ENCODE assay signal across 8 cellular contexts in genomic region chr10:132398566-132398991, GRCh38. TPM values are rescaled to one million over a fixed set of nuclear protein-coding genes. Genes with fewer than 3 reads are reported as not detected.
DNase-seq lines count a peak whose midpoint lies in the region; ATAC-seq and TF ChIP-seq lines count a peak whose summit lies in the region.

No MANE protein-coding gene starts in this region.

- no peak for TF ChIP-seq RAD21 in HCT116 (IDR thresholded peaks at IDR 0.05; ENCODE audit: low read depth)

- RAD21 ChIA-PET in HCT116 (lab: Charles Lee; ENCODE audit: low non-redundant PET in 1 of 2, low total read pairs in 2 of 2, uncharacterized antibody in 2 of 2, unreplicated experiment in 2 of 2): no interaction called here

- H3K9ac ChIP-seq in HCT116 (ENCODE audit: low read length): peak overlapping the region; percentile 79

- H2AFZ ChIP-seq in HCT116 (ENCODE audit: low read depth, low read length, poor library complexity, severe bottlenecking): no peak overlapping the region

- POLR2A ChIA-PET in A673 (lab: Charles Lee; ENCODE audit: low non-redundant PET) (no interaction called here), HCT116 (lab: Charles Lee) (no interaction called here)

- H3K79me2 ChIP-seq in HCT116 (ENCODE audit: insufficient read depth, low read length): peaks cover 47% of the 10 kb centered on the region

- no peak for ATAC-seq in HCT116
- no peak for ATAC-seq in naive B cell (ENCODE audit: low read depth in 2 of 2)
- ATAC-seq in GM21367 (IDR thresholded peaks at IDR 0.05; ENCODE audit: unreplicated experiment): no peak

- TF ChIP-seq CTCF in A673 (conservative IDR thresholded peaks at IDR 0.05; ENCODE audit: low read depth, low read length) (no peak), HCT116 (IDR thresholded peaks at IDR 0.05 in 2 of 3, conservative IDR thresholded peaks at IDR 0.05 in 1 of 3; ENCODE audit: borderline replicate concordance in 1 of 3, insufficient read depth in 1 of 3, low read depth in 2 of 3, low read length in 2 of 3) (no peak), coronary artery (IDR thresholded peaks at IDR 0.05) (no peak)

- H3K36me3 Mint-ChIP-seq in naive B cell: no peaks in the 10 kb centered on the region

- H3K4me3 Mint-ChIP-seq in naive B cell: peak overlapping the region; percentile 54 to 92 (median 64)

- H3K4me2 ChIP-seq in HCT116 (ENCODE audit: low read length): peak overlapping the region; percentile 82

- H3K9me2 ChIP-seq in HCT116 (ENCODE audit: insufficient read depth): no peaks in the 10 kb centered on the region

- H3K27ac Mint-ChIP-seq in naive B cell: peak overlapping the region in 3 of 6 donors; percentile 56 to 99 (median 95)

- intact Hi-C loops in A673 (cut with micrococcal nuclease; ENCODE audit: unreplicated experiment) (loop anchor here (2.0 kb wide), 1 partner anchor 46 kb away; no protein-coding TSS in a partner anchor), HCT116 (cut with micrococcal nuclease) (no loop called here)

- H3K4me3 ChIP-seq in A673 (ENCODE audit: low read depth, low read length, poor library complexity, severe bottlenecking) (peak overlapping the region; percentile 69), HCT116 (replicated peaks in 1 of 2; ENCODE audit: low read depth in 1 of 2, low read length in 2 of 2) (peak overlapping the region; percentile 60 to 63), coronary artery (peak overlapping the region; percentile 99)

- no peaks in the 10 kb centered on the region for H3K9me3 Mint-ChIP-seq in naive B cell

- DNase-seq in A673 (ENCODE audit: low spot score): no peak
- no peak for DNase-seq in HCT116 (ENCODE audit: low read depth, low spot score)
- DNase-seq in coronary artery (ENCODE audit: low spot score): no peak
- no peak for DNase-seq in naive B cell
- no peak for DNase-seq in NCI-H69 (lab: John Stamatoyannopoulos, UW)
- DNase-seq in erythroblast (lab: John Stamatoyannopoulos, UW): no peak
- no peak for DNase-seq in NCI-H187 treated with DMSO at 0.1 percent for 48 hours (lab: John Stamatoyannopoulos, UW)

- no peaks in the 10 kb centered on the region for H4K20me1 ChIP-seq in HCT116 (ENCODE audit: insufficient read depth)

- H3K9me3 ChIP-seq in A673 (ENCODE audit: low read depth, low read length, poor library complexity, severe bottlenecking) (no peaks in the 10 kb centered on the region), HCT116 (ENCODE audit: control insufficient read depth in 1 of 2, insufficient read depth in 1 of 2, low read depth in 1 of 2, low read length in 2 of 2) (no peaks in the 10 kb centered on the region)

- H3K27ac ChIP-seq in A673 (ENCODE audit: low read depth, low read length, poor library complexity, severe bottlenecking) (no peak overlapping the region), HCT116 (ENCODE audit: low read depth, low read length) (peak overlapping the region; percentile 79), coronary artery (no peak overlapping the region)

- CTCF ChIA-PET in A673 (lab: Charles Lee) (no interaction called here), HCT116 (lab: Charles Lee) (no interaction called here)

- peaks cover 17% of the 10 kb centered on the region for H3K4me1 ChIP-seq in A673 (ENCODE audit: insufficient read depth, low read length, poor library complexity, severe bottlenecking)
- H3K4me1 ChIP-seq in HCT116 (ENCODE audit: control insufficient read depth in 1 of 2, insufficient read depth in 2 of 2, low read length in 2 of 2): peaks cover 11 to 32% of the 10 kb centered on the region in 2 experiments

- BruUV-seq in A673 (replicated peaks; lab: Mats Ljungman, UMichigan): no TSS peak
- no TSS peak for BruUV-seq in HCT116 (replicated peaks; lab: Mats Ljungman, UMichigan)

- peaks cover 48 to 72% (median 59%) of the 10 kb centered on the region in 3 donors for H3K4me1 Mint-ChIP-seq in naive B cell

- H3K36me3 ChIP-seq in A673 (ENCODE audit: insufficient read depth, low read length, poor library complexity, severe bottlenecking) (no peaks in the 10 kb centered on the region), HCT116 (ENCODE audit: control insufficient read depth in 1 of 2, insufficient read depth in 2 of 2, low read length in 2 of 2) (no peaks in the 10 kb centered on the region)

- TF ChIP-seq POLR2A in HCT116 (IDR thresholded peaks at IDR 0.05; ENCODE audit: borderline replicate concordance, extremely low read depth, insufficient read depth, insufficient read length) (no peak), erythroblast (IDR thresholded peaks at IDR 0.05; ENCODE audit: low read length) (no peak)

- no peaks in the 10 kb centered on the region for H3K27me3 Mint-ChIP-seq in naive B cell

- no peaks in the 10 kb centered on the region for H3K27me3 ChIP-seq in A673 (replicated peaks; ENCODE audit: insufficient read depth, low read depth, low read length, poor library complexity)
- H3K27me3 ChIP-seq in HCT116 (ENCODE audit: insufficient read depth, low read length): no peaks in the 10 kb centered on the region

TF ChIP-seq in HCT116, 20 proteins besides CTCF, POLR2A, EP300 and RAD21:
- TF ChIP-seq JUND (IDR thresholded peaks at IDR 0.05) (no peak), CBX3 (IDR thresholded peaks at IDR 0.05; ENCODE audit: low read depth) (no peak), ELF1 (IDR thresholded peaks at IDR 0.05; ENCODE audit: borderline replicate concordance, low read depth) (no peak), EZH2 (IDR thresholded peaks at IDR 0.05) (no peak)
TF ChIP-seq in HCT116: peak in this region for 0.

RNA-seq across cellular contexts. Expression of gene PWWP2B, which starts 1.6 kb away (rescaled TPM):
- total RNA-seq in A673 (2021) (18.6 and 21.2 TPM in 2 replicates), HCT116 (2021; ENCODE audit: unreplicated experiment) (13.9 TPM)
- 7.3 and 7.9 TPM in 2 replicates for polyA plus RNA-seq in HCT116 (2012)
- polyA plus RNA-seq in naive B cell (ENCODE audit: low read depth in 6 of 6): 10 to 100 TPM in 1 of 6 donors, 1 to 10 TPM in 5; 3.3 to 10.3 (median 6.2) TPM
